In the genomic region with DNA sequence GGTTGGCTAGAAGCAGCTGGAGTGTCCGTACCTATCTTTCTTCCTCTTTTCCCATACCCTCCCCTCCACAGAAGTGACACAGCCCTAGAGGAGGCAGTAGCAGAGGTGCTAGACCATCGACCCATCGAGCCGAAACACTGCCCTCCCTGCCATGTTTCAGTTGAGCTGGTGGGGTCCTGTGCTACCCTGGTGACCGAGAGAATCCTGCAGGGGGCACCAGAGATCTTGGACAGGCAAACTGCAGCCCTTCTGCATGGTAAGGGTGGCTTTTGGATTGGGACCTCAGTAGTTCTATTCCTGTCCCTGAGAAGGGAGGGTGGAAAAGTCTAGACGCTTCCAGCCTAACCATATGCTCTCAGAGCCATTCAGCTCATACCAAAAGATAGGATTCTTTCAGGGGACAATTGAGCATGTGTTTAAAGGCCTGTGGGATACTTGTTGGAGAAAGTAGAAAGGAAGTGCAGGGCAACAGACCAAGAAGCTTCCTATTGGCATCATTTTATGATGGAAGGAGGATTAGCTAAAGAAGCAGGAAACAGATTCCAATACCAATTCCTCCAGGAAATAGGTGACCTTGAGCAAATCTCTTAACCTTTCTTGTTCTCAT, we compare ENCODE assay signal across 8 cellular contexts. TPM values are rescaled to one million over a fixed set of nuclear protein-coding genes. Genes with fewer than 3 reads are reported as not detected.
DNase-seq lines count a peak whose midpoint lies in the region; ATAC-seq, FAIRE-seq and TF ChIP-seq lines count a peak whose summit lies in the region.

No MANE protein-coding gene starts in this region.

- H2BK5ac ChIP-seq in H1 (ENCODE audit: low read depth, low read length), result no peak overlapping the region

- no peak overlapping the region for H3K14ac ChIP-seq in H1 (ENCODE audit: insufficient read length)

- TF ChIP-seq RAD21 in H1 (IDR thresholded peaks at IDR 0.05 in 1 of 2, conservative IDR thresholded peaks at IDR 0.05 in 1 of 2; ENCODE audit: low read depth in 2 of 2, low read length in 2 of 2), result peak; percentile 87 to 93

- H3K18ac ChIP-seq in H1 (ENCODE audit: extremely low read depth, low read length), result no peak overlapping the region

- H3K79me1 ChIP-seq in H1 (ENCODE audit: low read depth, low read length), result no peaks in the 10 kb centered on the region

- H4K8ac ChIP-seq in H1 (ENCODE audit: extremely low read depth, insufficient read depth, low read length), result peak overlapping the region; percentile 54; the same call in 1 of the 2 replicates

- H3K36me3 ChIP-seq in BJ (ENCODE audit: control insufficient read depth, insufficient read depth, low read length), result peaks cover 4% of the 10 kb centered on the region
- H3K36me3 ChIP-seq in HEK293 (ENCODE audit: control insufficient read depth in 2 of 2, insufficient read depth in 1 of 2, low read length in 2 of 2), result peaks cover 49 to 53% of the 10 kb centered on the region in 2 experiments
- H3K36me3 ChIP-seq in H1 (ENCODE audit: control insufficient read depth in 2 of 4, insufficient read depth in 4 of 4, low read length in 3 of 4), result peaks cover 2 to 20% (median 11%) of the 10 kb centered on the region in 4 experiments; a peak in 7 of 8 replicates
- H3K36me3 ChIP-seq in mesodermal cell (ENCODE audit: control insufficient read depth, insufficient read depth, low read length), result peaks cover 50% of the 10 kb centered on the region

- ATAC-seq in GM19452 (IDR thresholded peaks at IDR 0.05; ENCODE audit: unreplicated experiment), result no peak

- TF ChIP-seq CTCF in BJ (IDR thresholded peaks at IDR 0.05; ENCODE audit: insufficient read depth, low read depth, low read length) (peak; percentile 81), HEK293 (tag by site-specific recombination; IDR thresholded peaks at IDR 0.05) (peak; percentile 66), H1 (IDR thresholded peaks at IDR 0.05; ENCODE audit: control extremely low read depth in 1 of 3, insufficient read depth in 1 of 3, low read depth in 1 of 3, low read length in 3 of 3) (peak; percentile 87 to 95 (median 94))

- H3K27ac ChIP-seq in HEK293 (ENCODE audit: extremely low read depth, low read depth, low read length) (no peak overlapping the region), H1 (ENCODE audit: low read depth, low read length) (no peak overlapping the region), mesodermal cell (ENCODE audit: low read depth, low read length, severe bottlenecking) (peak overlapping the region; percentile 16)

- WGBS in H1 (ENCODE audit: extremely low coverage in 1 of 2, insufficient coverage in 1 of 2, insufficient read length in 1 of 2, insufficient replicate concordance in 2 of 2, low coverage in 1 of 2, low lambda C conversion rate in 2 of 2, missing lambda C conversion rate in 1 of 2), 2 experiments, result 52% methylated on average over 6 of the region's 6 CpGs; no CpG with 5 or more reads in 1 of the 2 experiments
- WGBS in mesodermal cell (ENCODE audit: insufficient coverage in 2 of 2), 2 experiments, result 26 to 29% methylated on average over 4 of the region's 6 CpGs

- H3K9me3 ChIP-seq in HEK293 (ENCODE audit: control insufficient read depth, insufficient read depth, low read depth, low read length), result no peaks in the 10 kb centered on the region
- no peaks in the 10 kb centered on the region for H3K9me3 ChIP-seq in H1 (ENCODE audit: insufficient read depth in 2 of 2, low read depth in 1 of 2, low read length in 1 of 2)
- no peaks in the 10 kb centered on the region for H3K9me3 ChIP-seq in mesodermal cell (ENCODE audit: control insufficient read depth, low read length)

- no peak overlapping the region for H2BK15ac ChIP-seq in H1 (ENCODE audit: low read length)

- H2BK120ac ChIP-seq in H1 (replicated peaks; ENCODE audit: low read depth, low read length), result no peak overlapping the region

- no peaks in the 10 kb centered on the region for H3K79me2 ChIP-seq in H1 (ENCODE audit: control insufficient read depth in 1 of 2, insufficient read depth in 2 of 2, low read length in 2 of 2)

- no peak overlapping the region for H2BK12ac ChIP-seq in H1 (ENCODE audit: low read depth, low read length)

- H4K91ac ChIP-seq in H1 (replicated peaks; ENCODE audit: insufficient read length, low read length), result no peak overlapping the region

- no peak for TF ChIP-seq POLR2A in H1 (IDR thresholded peaks at IDR 0.05; ENCODE audit: control extremely low read depth in 1 of 2, low read depth in 2 of 2, low read length in 2 of 2)

- no peak overlapping the region for H3K9ac ChIP-seq in H1 (replicated peaks in 1 of 4; ENCODE audit: extremely low read depth in 1 of 4, low read depth in 3 of 4, low read length in 3 of 4)

- H2BK20ac ChIP-seq in H1 (ENCODE audit: low read length), result no peak overlapping the region

- H2AFZ ChIP-seq in H1 (ENCODE audit: low read length), result no peak overlapping the region

- CTCF ChIA-PET in BJ (lab: Yijun Ruan, JAX), result interaction anchor here (0.6 to 3.1 kb wide), 26 partner anchors 10 to 713 kb away, joined by 3 to 26 read pairs (median 4); partner anchors contain the start of genes BNIPL, C1orf56, CDC42SE1 and LYSMD1
- CTCF ChIA-PET in HEK293 (lab: Yijun Ruan, JAX), result interaction anchor here (0.6 to 1.8 kb wide), 24 partner anchors 10 to 1142 kb away, joined by 3 to 17 read pairs (median 6); partner anchors contain the start of genes C1orf56, CDC42SE1, LYSMD1 and MINDY1
- CTCF ChIA-PET in H1 (lab: Charles Lee; ENCODE audit: partially characterized antibody), result interaction anchor here (0.5 to 3.1 kb wide), 35 partner anchors 10 to 370 kb away, joined by 3 to 33 read pairs (median 4); partner anchors contain the start of genes BNIPL, C1orf56, CDC42SE1 and GABPB2

- no peak overlapping the region for H3K23ac ChIP-seq in H1 (ENCODE audit: insufficient read length)

- POLR2A ChIA-PET in BJ (lab: Charles Lee) (no interaction called here), HEK293 (lab: Yijun Ruan, JAX) (interaction anchor here (1.0 kb wide), 1 partner anchor 46 kb away, joined by 3 read pairs; no protein-coding TSS in a partner anchor), H1 (lab: Charles Lee; ENCODE audit: partially characterized antibody) (interaction anchor here (0.6 to 1.9 kb wide), 8 partner anchors 18 to 101 kb away, joined by 3 to 14 read pairs (median 4); partner anchors contain the start of genes C1orf56 and MINDY1)

- no peaks in the 10 kb centered on the region for H3K4me1 ChIP-seq in HEK293 (ENCODE audit: control insufficient read depth, insufficient read depth, low read length)
- no peaks in the 10 kb centered on the region for H3K4me1 ChIP-seq in H1 (replicated peaks in 1 of 4; ENCODE audit: control insufficient read depth in 3 of 4, insufficient read depth in 4 of 4, low read length in 3 of 4)
- H3K4me1 ChIP-seq in mesodermal cell (ENCODE audit: control insufficient read depth, insufficient read depth, low read length, poor library complexity, severe bottlenecking), result no peaks in the 10 kb centered on the region

- DNase-seq in BJ (ENCODE audit: low read depth) (no peak), NCI-H82 treated with DMSO at 0.1 percent for 48 hours (lab: John Stamatoyannopoulos, UW; ENCODE audit: unreplicated experiment) (peak; percentile 31), H1 (ENCODE audit: low read depth in 1 of 2, low spot score in 2 of 2) (peak; percentile 73 to 94)
- DNase-seq in activated CD8-positive, alpha-beta memory T cell treated with anti-CD3 and anti-CD28 coated beads for 24 hours, result peak; percentile 90
- peak; percentile 73 to 77 for DNase-seq in stimulated activated CD8-positive, alpha-beta memory T cell treated with anti-CD3 and anti-CD28 coated beads, Interleukin-2, amount 100 ng/mL, for 1 hour (ENCODE audit: low read depth in 2 of 2)

- no peak overlapping the region for H2AK5ac ChIP-seq in H1 (ENCODE audit: low read depth, low read length)

- no peak overlapping the region for H3K4me2 ChIP-seq in H1 (ENCODE audit: insufficient read depth in 1 of 2, low read depth in 2 of 2, low read length in 2 of 2)

- H3K27me3 ChIP-seq in BJ (ENCODE audit: control insufficient read depth, insufficient read depth, low read length), result no peaks in the 10 kb centered on the region
- no peaks in the 10 kb centered on the region for H3K27me3 ChIP-seq in H1 (replicated peaks in 1 of 4; ENCODE audit: control insufficient read depth in 3 of 4, extremely low read depth in 1 of 4, insufficient read depth in 3 of 4, low read length in 3 of 4)

- H3K23me2 ChIP-seq in H1 (ENCODE audit: low read depth, low read length), result no peaks in the 10 kb centered on the region

- H3K56ac ChIP-seq in H1 (replicated peaks; ENCODE audit: insufficient read length, low read depth, low read length), result no peak overlapping the region

- no peaks in the 10 kb centered on the region for H4K20me1 ChIP-seq in H1 (replicated peaks in 1 of 2; ENCODE audit: control insufficient read depth in 1 of 2, insufficient read depth in 2 of 2, low read length in 2 of 2)

- H3K4ac ChIP-seq in H1 (replicated peaks; ENCODE audit: insufficient read length, low read depth, low read length), result no peak overlapping the region

- FAIRE-seq in H1 (lab: Jason Lieb, UNC), result peak; percentile 60

- H3K4me3 ChIP-seq in BJ (ENCODE audit: low read depth, low read length) (no peak overlapping the region), HEK293 (ENCODE audit: low read depth, low read length) (no peak overlapping the region), H1 (ENCODE audit: extremely low read depth in 1 of 4, insufficient read depth in 2 of 4, low read depth in 3 of 4, low read length in 4 of 4) (no peak overlapping the region), mesodermal cell (ENCODE audit: extremely low read depth, insufficient read depth, low read length, poor library complexity, severe bottlenecking) (no peak overlapping the region)

- no peak overlapping the region for H4K5ac ChIP-seq in H1 (ENCODE audit: insufficient read length, low read depth, low read length)

- TF ChIP-seq EP300 in H1 (IDR thresholded peaks at IDR 0.05; ENCODE audit: borderline replicate concordance in 1 of 2, low read depth in 2 of 2, low read length in 2 of 2), result no peak

RNA-seq across cellular contexts. Expression of gene BNIPL, which starts 11.7 kb away (rescaled TPM):
- polyA plus RNA-seq in BJ (2011; rRNA removed) (0.18 and 0.31 TPM in 2 replicates), H1 (2011; rRNA removed) (3.3 and 3.5 TPM in 2 replicates)
- polyA minus RNA-seq in BJ (2011; rRNA and poly(A)+ RNA removed), result 0.09 and 0.15 TPM in 2 replicates
- 2.3 and 2.4 TPM in 2 replicates for total RNA-seq in H1 (2021; fragmentation: NEBNext Ultra II Directional; extraction: Animal tissue kit (Norgen Biotek cat#: 25700))
- polyA plus RNA-seq in H1 (2011; cell fraction: cytosol; rRNA removed), result 4.2 TPM
- polyA plus RNA-seq in H1 (2011; cell fraction: nucleus; rRNA removed), result 5.8 TPM
- 2.3 to 3.7 TPM (median 2.9 TPM) in 4 replicates for polyA plus RNA-seq in H1 (2012, experiment 1 of 2)
- 1.3 TPM for polyA plus RNA-seq in H1 (2012, experiment 2 of 2)
- 1.1 TPM for polyA plus RNA-seq in H1 (2013, experiment 1 of 2)
- polyA plus RNA-seq in H1 (2013, experiment 2 of 2), result 0.88 TPM
- polyA minus RNA-seq in H1 (2011; rRNA and poly(A)+ RNA removed), result 2.6 and 3.9 TPM in 2 replicates
- 0.37 TPM for polyA minus RNA-seq in H1 (2011; cell fraction: cytosol; rRNA and poly(A)+ RNA removed)
- 1.00 TPM for polyA minus RNA-seq in H1 (2011; cell fraction: nucleus; rRNA and poly(A)+ RNA removed)
- 0.96 TPM for polyA plus RNA-seq in mesodermal cell (2013, experiment 1 of 2)
- polyA plus RNA-seq in mesodermal cell (2013, experiment 2 of 2), result 0.66 TPM

RNA-seq across cellular contexts. Expression of gene PRUNE1, which starts 16.4 kb away (rescaled TPM):
- polyA plus RNA-seq in BJ (2011; rRNA removed) (16.2 and 17.0 TPM in 2 replicates), H1 (2011; rRNA removed) (42.8 and 54.2 TPM in 2 replicates)
- polyA minus RNA-seq in BJ (2011; rRNA and poly(A)+ RNA removed), result 10.1 and 15.0 TPM in 2 replicates
- total RNA-seq in H1 (2021; fragmentation: NEBNext Ultra II Directional; extraction: Animal tissue kit (Norgen Biotek cat#: 25700)), result 27.5 and 32.8 TPM in 2 replicates
- polyA plus RNA-seq in H1 (2011; cell fraction: cytosol; rRNA removed), result 39.8 TPM
- polyA plus RNA-seq in H1 (2011; cell fraction: nucleus; rRNA removed), result 28.4 TPM
- 23.4 to 32.8 TPM (median 28.8 TPM) in 4 replicates for polyA plus RNA-seq in H1 (2012, experiment 1 of 2)
- 25.5 TPM for polyA plus RNA-seq in H1 (2012, experiment 2 of 2)
- polyA plus RNA-seq in H1 (2013, experiment 1 of 2), result 21.6 TPM
- polyA plus RNA-seq in H1 (2013, experiment 2 of 2), result 24.7 TPM
- polyA minus RNA-seq in H1 (2011; rRNA and poly(A)+ RNA removed), result 44.0 and 46.6 TPM in 2 replicates
- 30.5 TPM for polyA minus RNA-seq in H1 (2011; cell fraction: cytosol; rRNA and poly(A)+ RNA removed)
- 13.5 TPM for polyA minus RNA-seq in H1 (2011; cell fraction: nucleus; rRNA and poly(A)+ RNA removed)
- polyA plus RNA-seq in mesodermal cell (2013, experiment 1 of 2), result 23.6 TPM
- polyA plus RNA-seq in mesodermal cell (2013, experiment 2 of 2), result 21.8 TPM

RNA-seq across cellular contexts. Expression of gene MINDY1, which starts 17.9 kb away (rescaled TPM):
- polyA plus RNA-seq in BJ (2011; rRNA removed) (9.7 and 13.0 TPM in 2 replicates), H1 (2011; rRNA removed) (10.3 and 11.5 TPM in 2 replicates)
- polyA minus RNA-seq in BJ (2011; rRNA and poly(A)+ RNA removed), result 12.4 and 13.7 TPM in 2 replicates
- 10.6 and 11.4 TPM in 2 replicates for total RNA-seq in H1 (2021; fragmentation: NEBNext Ultra II Directional; extraction: Animal tissue kit (Norgen Biotek cat#: 25700))
- 8.7 TPM for polyA plus RNA-seq in H1 (2011; cell fraction: cytosol; rRNA removed)
- 15.1 TPM for polyA plus RNA-seq in H1 (2011; cell fraction: nucleus; rRNA removed)
- polyA plus RNA-seq in H1 (2012, experiment 1 of 2), result 8.3 to 9.2 TPM (median 8.6 TPM) in 4 replicates
- 7.1 TPM for polyA plus RNA-seq in H1 (2012, experiment 2 of 2)
- 6.2 TPM for polyA plus RNA-seq in H1 (2013, experiment 1 of 2)
- polyA plus RNA-seq in H1 (2013, experiment 2 of 2), result 5.9 TPM
- 14.8 and 16.8 TPM in 2 replicates for polyA minus RNA-seq in H1 (2011; rRNA and poly(A)+ RNA removed)
- polyA minus RNA-seq in H1 (2011; cell fraction: cytosol; rRNA and poly(A)+ RNA removed), result 11.1 TPM
- 9.8 TPM for polyA minus RNA-seq in H1 (2011; cell fraction: nucleus; rRNA and poly(A)+ RNA removed)
- polyA plus RNA-seq in mesodermal cell (2013, experiment 1 of 2), result 9.3 TPM
- 8.0 TPM for polyA plus RNA-seq in mesodermal cell (2013, experiment 2 of 2)

RNA-seq across cellular contexts. Expression of gene C1orf56, which starts 22.9 kb away (rescaled TPM):
- polyA plus RNA-seq in BJ (2011; rRNA removed), result 1.6 and 2.0 TPM in 2 replicates
- polyA minus RNA-seq in BJ (2011; rRNA and poly(A)+ RNA removed), result 0.90 and 1.1 TPM in 2 replicates
- 3.0 and 5.0 TPM in 2 replicates for total RNA-seq in H1 (2021; fragmentation: NEBNext Ultra II Directional; extraction: Animal tissue kit (Norgen Biotek cat#: 25700))
- 3.4 and 5.6 TPM in 2 replicates for polyA plus RNA-seq in H1 (2011; rRNA removed)
- 2.7 TPM for polyA plus RNA-seq in H1 (2011; cell fraction: cytosol; rRNA removed)
- polyA plus RNA-seq in H1 (2011; cell fraction: nucleus; rRNA removed), result 3.9 TPM
- polyA plus RNA-seq in H1 (2012, experiment 1 of 2), result 3.1 to 4.8 TPM (median 3.5 TPM) in 4 replicates
- 4.0 TPM for polyA plus RNA-seq in H1 (2012, experiment 2 of 2)
- polyA plus RNA-seq in H1 (2013, experiment 1 of 2), result 3.0 TPM
- polyA plus RNA-seq in H1 (2013, experiment 2 of 2), result 3.2 TPM
- polyA minus RNA-seq in H1 (2011; rRNA and poly(A)+ RNA removed), result 1.2 and 4.4 TPM in 2 replicates
- polyA minus RNA-seq in H1 (2011; cell fraction: cytosol; rRNA and poly(A)+ RNA removed), result 1.0 TPM
- 2.8 TPM for polyA minus RNA-seq in H1 (2011; cell fraction: nucleus; rRNA and poly(A)+ RNA removed)
- 4.2 TPM for polyA plus RNA-seq in mesodermal cell (2013, experiment 1 of 2)
- polyA plus RNA-seq in mesodermal cell (2013, experiment 2 of 2), result 3.9 TPM

RNA-seq across cellular contexts. Expression of gene CDC42SE1, which starts 34.8 kb away (rescaled TPM):
- 59.3 and 60.4 TPM in 2 replicates for polyA plus RNA-seq in BJ (2011; rRNA removed)
- polyA minus RNA-seq in BJ (2011; rRNA and poly(A)+ RNA removed), result 36.6 and 45.1 TPM in 2 replicates
- 67.8 and 74.1 TPM in 2 replicates for total RNA-seq in H1 (2021; fragmentation: NEBNext Ultra II Directional; extraction: Animal tissue kit (Norgen Biotek cat#: 25700))
- polyA plus RNA-seq in H1 (2011; rRNA removed), result 29.0 and 30.5 TPM in 2 replicates
- polyA plus RNA-seq in H1 (2011; cell fraction: cytosol; rRNA removed), result 45.2 TPM
- 40.0 TPM for polyA plus RNA-seq in H1 (2011; cell fraction: nucleus; rRNA removed)
- 43.3 to 55.4 TPM (median 51.1 TPM) in 4 replicates for polyA plus RNA-seq in H1 (2012, experiment 1 of 2)
- polyA plus RNA-seq in H1 (2012, experiment 2 of 2), result 29.2 TPM
- polyA plus RNA-seq in H1 (2013, experiment 1 of 2), result 46.2 TPM
- polyA plus RNA-seq in H1 (2013, experiment 2 of 2), result 45.3 TPM
- polyA minus RNA-seq in H1 (2011; rRNA and poly(A)+ RNA removed), result 69.5 and 73.2 TPM in 2 replicates
- polyA minus RNA-seq in H1 (2011; cell fraction: cytosol; rRNA and poly(A)+ RNA removed), result 29.5 TPM
- 32.7 TPM for polyA minus RNA-seq in H1 (2011; cell fraction: nucleus; rRNA and poly(A)+ RNA removed)
- 92.9 TPM for polyA plus RNA-seq in mesodermal cell (2013, experiment 1 of 2)
- polyA plus RNA-seq in mesodermal cell (2013, experiment 2 of 2), result 82.5 TPM
